1 cellular context compared by ENCODE assay signal in genomic region chr5:155082401-155082800, GRCh38.
TF ChIP-seq lines count a peak whose summit lies in the region.

No MANE protein-coding gene starts in this region.

TF ChIP-seq in GM23338, 12 proteins besides CTCF, POLR2A, EP300 and RAD21 (continued from another document):
- TF ChIP-seq, protein P1, sequence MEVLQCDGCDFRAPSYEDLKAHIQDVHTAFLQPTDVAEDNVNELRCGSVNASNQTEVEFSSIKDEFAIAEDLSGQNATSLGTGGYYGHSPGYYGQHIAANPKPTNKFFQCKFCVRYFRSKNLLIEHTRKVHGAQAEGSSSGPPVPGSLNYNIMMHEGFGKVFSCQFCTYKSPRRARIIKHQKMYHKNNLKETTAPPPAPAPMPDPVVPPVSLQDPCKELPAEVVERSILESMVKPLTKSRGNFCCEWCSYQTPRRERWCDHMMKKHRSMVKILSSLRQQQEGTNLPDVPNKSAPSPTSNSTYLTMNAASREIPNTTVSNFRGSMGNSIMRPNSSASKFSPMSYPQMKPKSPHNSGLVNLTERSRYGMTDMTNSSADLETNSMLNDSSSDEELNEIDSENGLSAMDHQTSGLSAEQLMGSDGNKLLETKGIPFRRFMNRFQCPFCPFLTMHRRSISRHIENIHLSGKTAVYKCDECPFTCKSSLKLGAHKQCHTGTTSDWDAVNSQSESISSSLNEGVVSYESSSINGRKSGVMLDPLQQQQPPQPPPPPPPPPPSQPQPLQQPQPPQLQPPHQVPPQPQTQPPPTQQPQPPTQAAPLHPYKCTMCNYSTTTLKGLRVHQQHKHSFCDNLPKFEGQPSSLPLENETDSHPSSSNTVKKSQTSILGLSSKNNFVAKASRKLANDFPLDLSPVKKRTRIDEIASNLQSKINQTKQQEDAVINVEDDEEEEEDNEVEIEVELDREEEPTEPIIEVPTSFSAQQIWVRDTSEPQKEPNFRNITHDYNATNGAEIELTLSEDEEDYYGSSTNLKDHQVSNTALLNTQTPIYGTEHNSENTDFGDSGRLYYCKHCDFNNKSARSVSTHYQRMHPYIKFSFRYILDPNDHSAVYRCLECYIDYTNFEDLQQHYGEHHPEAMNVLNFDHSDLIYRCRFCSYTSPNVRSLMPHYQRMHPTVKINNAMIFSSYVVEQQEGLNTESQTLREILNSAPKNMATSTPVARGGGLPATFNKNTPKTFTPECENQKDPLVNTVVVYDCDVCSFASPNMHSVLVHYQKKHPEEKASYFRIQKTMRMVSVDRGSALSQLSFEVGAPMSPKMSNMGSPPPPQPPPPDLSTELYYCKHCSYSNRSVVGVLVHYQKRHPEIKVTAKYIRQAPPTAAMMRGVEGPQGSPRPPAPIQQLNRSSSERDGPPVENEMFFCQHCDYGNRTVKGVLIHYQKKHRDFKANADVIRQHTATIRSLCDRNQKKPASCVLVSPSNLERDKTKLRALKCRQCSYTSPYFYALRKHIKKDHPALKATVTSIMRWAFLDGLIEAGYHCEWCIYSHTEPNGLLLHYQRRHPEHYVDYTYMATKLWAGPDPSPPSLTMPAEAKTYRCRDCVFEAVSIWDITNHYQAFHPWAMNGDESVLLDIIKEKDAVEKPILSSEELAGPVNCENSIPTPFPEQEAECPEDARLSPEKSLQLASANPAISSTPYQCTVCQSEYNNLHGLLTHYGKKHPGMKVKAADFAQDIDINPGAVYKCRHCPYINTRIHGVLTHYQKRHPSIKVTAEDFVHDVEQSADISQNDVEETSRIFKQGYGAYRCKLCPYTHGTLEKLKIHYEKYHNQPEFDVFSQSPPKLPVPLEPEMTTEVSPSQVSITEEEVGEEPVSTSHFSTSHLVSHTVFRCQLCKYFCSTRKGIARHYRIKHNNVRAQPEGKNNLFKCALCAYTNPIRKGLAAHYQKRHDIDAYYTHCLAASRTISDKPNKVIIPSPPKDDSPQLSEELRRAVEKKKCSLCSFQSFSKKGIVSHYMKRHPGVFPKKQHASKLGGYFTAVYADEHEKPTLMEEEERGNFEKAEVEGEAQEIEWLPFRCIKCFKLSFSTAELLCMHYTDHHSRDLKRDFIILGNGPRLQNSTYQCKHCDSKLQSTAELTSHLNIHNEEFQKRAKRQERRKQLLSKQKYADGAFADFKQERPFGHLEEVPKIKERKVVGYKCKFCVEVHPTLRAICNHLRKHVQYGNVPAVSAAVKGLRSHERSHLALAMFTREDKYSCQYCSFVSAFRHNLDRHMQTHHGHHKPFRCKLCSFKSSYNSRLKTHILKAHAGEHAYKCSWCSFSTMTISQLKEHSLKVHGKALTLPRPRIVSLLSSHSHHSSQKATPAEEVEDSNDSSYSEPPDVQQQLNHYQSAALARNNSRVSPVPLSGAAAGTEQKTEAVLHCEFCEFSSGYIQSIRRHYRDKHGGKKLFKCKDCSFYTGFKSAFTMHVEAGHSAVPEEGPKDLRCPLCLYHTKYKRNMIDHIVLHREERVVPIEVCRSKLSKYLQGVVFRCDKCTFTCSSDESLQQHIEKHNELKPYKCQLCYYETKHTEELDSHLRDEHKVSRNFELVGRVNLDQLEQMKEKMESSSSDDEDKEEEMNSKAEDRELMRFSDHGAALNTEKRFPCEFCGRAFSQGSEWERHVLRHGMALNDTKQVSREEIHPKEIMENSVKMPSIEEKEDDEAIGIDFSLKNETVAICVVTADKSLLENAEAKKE (CRISPR knock-in tag; IDR thresholded peaks at IDR 0.05) = no peak
